Comparison of ENCODE assay signal across 13 cellular contexts in genomic region chr7:127667017-127667670, GRCh38. TPM values are rescaled to one million over a fixed set of nuclear protein-coding genes. Genes with fewer than 3 reads are reported as not detected.
DNase-seq lines count a peak whose midpoint lies in the region; ATAC-seq and TF ChIP-seq lines count a peak whose summit lies in the region.
"Had no signal": no experiment of that assay in that cellular context is flagged by ENCODE, and none has a peak within 500 bp of the region (broad histone marks: within the 10 kb centered on the region; RNA-seq: fewer than 3 reads in every experiment).

No MANE protein-coding gene starts in this region.

- intact Hi-C loops in natural killer cell (cut with micrococcal nuclease) (no loop called here), Panc1 (cut with micrococcal nuclease; ENCODE audit: unreplicated experiment) (no loop called here)

- H3K4me3 Mint-ChIP-seq in natural killer cell treated with Interleukin-12 subunit alpha and Interleukin-12 subunit beta and Interleukin-15 and Interleukin-18, amount 100 ng/mL, for 72 hours = peak overlapping the region; percentile 77
- no peak overlapping the region for H3K4me3 Mint-ChIP-seq in natural killer cell
- H3K4me3 Mint-ChIP-seq: brain had no signal

- peak overlapping the region; percentile 79 to 95 for H3K27ac Mint-ChIP-seq in natural killer cell treated with Interleukin-12 subunit alpha and Interleukin-12 subunit beta and Interleukin-15 and Interleukin-18, amount 100 ng/mL, for 72 hours
- H3K27ac Mint-ChIP-seq in natural killer cell = peak overlapping the region in 1 of 2 donors; percentile 47

- no peaks in the 10 kb centered on the region for H3K9me3 Mint-ChIP-seq in natural killer cell treated with Interleukin-12 subunit alpha and Interleukin-12 subunit beta and Interleukin-15 and Interleukin-18, amount 100 ng/mL, for 72 hours
- H3K9me3 Mint-ChIP-seq in natural killer cell = no peaks in the 10 kb centered on the region

- H3K27ac ChIP-seq in Panc1 (ENCODE audit: low read length) = peak overlapping the region; percentile 18; the same call in 1 of the 2 replicates
- H3K27ac ChIP-seq: sigmoid colon, thoracic aorta had no signal

- no peaks in the 10 kb centered on the region for H3K27me3 ChIP-seq in Panc1 (ENCODE audit: control insufficient read depth, insufficient read depth, low read length)
- H3K27me3 ChIP-seq: sigmoid colon had no signal

- no peaks in the 10 kb centered on the region for H3K27me3 Mint-ChIP-seq in natural killer cell treated with Interleukin-12 subunit alpha and Interleukin-12 subunit beta and Interleukin-15 and Interleukin-18, amount 100 ng/mL, for 72 hours
- no peaks in the 10 kb centered on the region for H3K27me3 Mint-ChIP-seq in natural killer cell (ENCODE audit: low read depth in 2 of 2)
- H3K27me3 Mint-ChIP-seq: brain had no signal

- BruUV-seq in Panc1 (replicated peaks; lab: Mats Ljungman, UMichigan) = no TSS peak

- TF ChIP-seq CTCF in natural killer cell (IDR thresholded peaks at IDR 0.05) (no peak), Panc1 (IDR thresholded peaks at IDR 0.05) (no peak)

- peaks cover 51 to 56% of the 10 kb centered on the region in 2 donors for H3K4me1 Mint-ChIP-seq in natural killer cell treated with Interleukin-12 subunit alpha and Interleukin-12 subunit beta and Interleukin-15 and Interleukin-18, amount 100 ng/mL, for 72 hours (ENCODE audit: low read depth in 2 of 2)
- peaks cover 51 to 64% of the 10 kb centered on the region in 2 donors for H3K4me1 Mint-ChIP-seq in natural killer cell

- in situ Hi-C loops in Panc1 (cut with HindIII; ENCODE audit: low pct_unique_long_range_greater_than_20kb, low sequenced_read_pairs) = no loop called here

- H3K4me3 ChIP-seq in Panc1 (ENCODE audit: low read depth in 2 of 2, low read length in 2 of 2) = no peak overlapping the region
- H3K4me3 ChIP-seq: sigmoid colon, thoracic aorta had no signal

- ATAC-seq in natural killer cell treated with Interleukin-12 subunit alpha and Interleukin-12 subunit beta and Interleukin-15 and Interleukin-18, amount 100 ng/mL, for 72 hours = peak in 1 of 2 donors; percentile 86
- ATAC-seq in natural killer cell = no peak
- peak; percentile 92 for ATAC-seq in Panc1
- ATAC-seq in esophagus mucosa = peak; percentile 94

- H3K9me3 ChIP-seq in Panc1 (ENCODE audit: control insufficient read depth, insufficient read depth, low read depth, low read length) = no peaks in the 10 kb centered on the region
- H3K9me3 ChIP-seq: sigmoid colon, thoracic aorta had no signal

- peaks cover 20% of the 10 kb centered on the region for H3K36me3 Mint-ChIP-seq in natural killer cell treated with Interleukin-12 subunit alpha and Interleukin-12 subunit beta and Interleukin-15 and Interleukin-18, amount 100 ng/mL, for 72 hours
- no peaks in the 10 kb centered on the region for H3K36me3 Mint-ChIP-seq in natural killer cell

- CTCF ChIA-PET in Panc1 (lab: Charles Lee) = interaction anchor here (0.6 kb wide), 1 partner anchor 190 kb away, joined by 3 read pairs; no protein-coding TSS in a partner anchor

- DNase-seq in natural killer cell treated with Interleukin-12 subunit alpha and Interleukin-12 subunit beta and Interleukin-15 and Interleukin-18, amount 100 ng/mL, for 72 hours (ENCODE audit: low spot score) = no peak
- DNase-seq in natural killer cell (no peak), Panc1 (ENCODE audit: low read depth, low spot score) (peak; percentile 82), KG1 (lab: John Stamatoyannopoulos, UW) (no peak), OCI-M1 (lab: John Stamatoyannopoulos, UW) (no peak), cerebellar nuclear complex (lab: John Stamatoyannopoulos, UW) (no peak)
- DNase-seq in activated CD8-positive, alpha-beta memory T cell treated with anti-CD3 and anti-CD28 coated beads, Interleukin-2, amount 50 U/mL, for 4 hours = no peak
- DNase-seq: NCI-H2081, sigmoid colon had no signal

- H3K4me1 ChIP-seq in Panc1 (ENCODE audit: control insufficient read depth, insufficient read depth, low read length) = peaks cover 23% of the 10 kb centered on the region

- POLR2A ChIA-PET in Panc1 (lab: Charles Lee) = interaction anchor here (1.0 kb wide), 1 partner anchor 9 kb away, joined by 3 read pairs; no protein-coding TSS in a partner anchor

- no peaks in the 10 kb centered on the region for H3K36me3 ChIP-seq in Panc1 (ENCODE audit: control insufficient read depth, insufficient read depth, low read length)
- H3K36me3 ChIP-seq: sigmoid colon, thoracic aorta had no signal

RNA-seq across cellular contexts. Expression of gene SND1, which starts 15.2 kb away (rescaled TPM):
- total RNA-seq in natural killer cell treated with Interleukin-12 subunit alpha and Interleukin-12 subunit beta and Interleukin-15 and Interleukin-18, amount 100 ng/mL, for 72 hours = 100 to 1,000 TPM; 311 to 347 TPM
- total RNA-seq in natural killer cell (100 to 1,000 TPM; 149 to 188 (median 149) TPM), Panc1 (2021; ENCODE audit: unreplicated experiment) (176 TPM), esophagus mucosa (115 TPM)
- 156 TPM for polyA plus RNA-seq in Panc1 (2012; ENCODE audit: insufficient read length)

RNA-seq across cellular contexts. Expression of gene PAX4, which starts 49.2 kb away (rescaled TPM):
- total RNA-seq in natural killer cell treated with Interleukin-12 subunit alpha and Interleukin-12 subunit beta and Interleukin-15 and Interleukin-18, amount 100 ng/mL, for 72 hours = not detected
- total RNA-seq in natural killer cell (not detected), Panc1 (2021; ENCODE audit: unreplicated experiment) (not detected), esophagus mucosa (not detected)
- polyA plus RNA-seq in Panc1 (2012; ENCODE audit: insufficient read length) = not detected
- total RNA-seq: sigmoid colon; T-helper 2 cell treated with Interferon-gamma antibody and Interleukin-4, amounts not matched to agents 100 ng/mL and 5 ng/mL, for 36 hours; thoracic aorta had no signal

Comparison
In these comparisons a context has a peak if more than half of its experiments do, and no peak if none do; other contexts are left out.
1. ATAC-seq: peak in Panc1 (single experiment) and esophagus mucosa (single experiment); none in natural killer cell (0 of 3).